8 cellular contexts compared by ENCODE assay signal in genomic region chr2:127067620-127068350, GRCh38. TPM values are rescaled to one million over a fixed set of nuclear protein-coding genes. Genes with fewer than 3 reads are reported as not detected.
A peak's percentile ranks its signal among the peaks of the same experiment; 100 is the strongest.
DNase-seq lines count a peak whose midpoint lies in the region; ATAC-seq and TF ChIP-seq lines count a peak whose summit lies in the region.

No MANE protein-coding gene starts in this region.

- WGBS in mesenchymal stem cell, result 60% methylated on average over 19 of the region's 19 CpGs

- H3K27ac Mint-ChIP-seq in activated CD8-positive, alpha-beta T cell treated with anti-CD3 and anti-CD28 coated beads, Interleukin-2, amount 10 ng/mL, durations not matched to agents 7 days and 5 days, result peak overlapping the region; percentile 11

- H3K23ac ChIP-seq in mesenchymal stem cell (ENCODE audit: low read length in 2 of 2), result no peak overlapping the region

- TF ChIP-seq CTCF in AG10803 (conservative IDR thresholded peaks at IDR 0.05; ENCODE audit: low read length), result peak; percentile 81
- TF ChIP-seq CTCF in dorsolateral prefrontal cortex (IDR thresholded peaks at IDR 0.05 in 54 of 56, conservative IDR thresholded peaks at IDR 0.05 in 2 of 56; ENCODE audit: low read depth in 1 of 56, partially characterized antibody in 56 of 56), result peak; percentile 51 to 89 (median 80)

- H3K79me1 ChIP-seq in mesenchymal stem cell (replicated peaks; ENCODE audit: low read length, poor library complexity, severe bottlenecking), result peaks cover 40% of the 10 kb centered on the region

- no peak overlapping the region for H3K4me2 ChIP-seq in mesenchymal stem cell (ENCODE audit: low read length, poor library complexity, severe bottlenecking)

- H3K4me1 ChIP-seq in mesenchymal stem cell (ENCODE audit: control insufficient read depth, insufficient read depth, low read depth, low read length), result peaks cover 54% of the 10 kb centered on the region

- H2BK15ac ChIP-seq in mesenchymal stem cell (ENCODE audit: low read depth, poor library complexity, severe bottlenecking), result peak overlapping the region; percentile 54

- H3K9me3 Mint-ChIP-seq in activated CD8-positive, alpha-beta T cell treated with anti-CD3 and anti-CD28 coated beads, Interleukin-2, amount 10 ng/mL, durations not matched to agents 7 days and 5 days (ENCODE audit: insufficient read depth), result no peaks in the 10 kb centered on the region

- peaks cover 46 to 76% of the 10 kb centered on the region in 2 experiments for H3K36me3 ChIP-seq in mesenchymal stem cell (ENCODE audit: control insufficient read depth in 1 of 2, insufficient read depth in 2 of 2, low read depth in 1 of 2, low read length in 2 of 2)

- CTCF ChIA-PET in activated CD8-positive, alpha-beta T cell treated with anti-CD3 and anti-CD28 coated beads, Interleukin-2, amount 10 ng/mL, durations not matched to agents 7 days and 5 days (lab: Charles Lee), result interaction anchor here (0.6 to 3.0 kb wide), 17 partner anchors 9 to 437 kb away, joined by 3 to 28 read pairs (median 5); partner anchors contain the start of gene BIN1

- peak; percentile 38 for ATAC-seq in GM18867 (IDR thresholded peaks at IDR 0.05; ENCODE audit: unreplicated experiment)
- peak; percentile 61 for ATAC-seq in activated CD8-positive, alpha-beta T cell treated with anti-CD3 and anti-CD28 coated beads, Interleukin-2, amount 10 ng/mL, durations not matched to agents 7 days and 5 days
- ATAC-seq in GM19023 (IDR thresholded peaks at IDR 0.05; ENCODE audit: unreplicated experiment), result no peak

- peaks cover 40% of the 10 kb centered on the region for H3K36me3 Mint-ChIP-seq in activated CD8-positive, alpha-beta T cell treated with anti-CD3 and anti-CD28 coated beads, Interleukin-2, amount 10 ng/mL, durations not matched to agents 7 days and 5 days (ENCODE audit: low read depth)

- H4K91ac ChIP-seq in mesenchymal stem cell (ENCODE audit: low read length), result peak overlapping the region; percentile 40

- POLR2A ChIA-PET in activated CD8-positive, alpha-beta T cell treated with anti-CD3 and anti-CD28 coated beads, Interleukin-2, amount 10 ng/mL, durations not matched to agents 7 days and 5 days (lab: Charles Lee), result interaction anchor here (1.0 to 1.8 kb wide), 2 partner anchors 14 to 226 kb away, joined by 4 read pairs; partner anchors contain the start of gene ERCC3

- no peak overlapping the region for H4K8ac ChIP-seq in mesenchymal stem cell (ENCODE audit: low read length)

- H3K14ac ChIP-seq in mesenchymal stem cell (ENCODE audit: low read length in 2 of 2), result no peak overlapping the region

- H2AK5ac ChIP-seq in mesenchymal stem cell (ENCODE audit: low read length, severe bottlenecking), result peak overlapping the region; percentile 66

- H3K18ac ChIP-seq in mesenchymal stem cell (ENCODE audit: low read depth in 1 of 2, low read length in 2 of 2), result peak overlapping the region in 1 of 2 experiments; percentile 6

- H3K4me1 Mint-ChIP-seq in activated CD8-positive, alpha-beta T cell treated with anti-CD3 and anti-CD28 coated beads, Interleukin-2, amount 10 ng/mL, durations not matched to agents 7 days and 5 days (ENCODE audit: low read depth), result peaks cover 31% of the 10 kb centered on the region

- peak overlapping the region; percentile 65 to 68 for H2BK12ac ChIP-seq in mesenchymal stem cell (ENCODE audit: low read length in 2 of 2)

- no peaks in the 10 kb centered on the region for H3K27me3 Mint-ChIP-seq in activated CD8-positive, alpha-beta T cell treated with anti-CD3 and anti-CD28 coated beads, Interleukin-2, amount 10 ng/mL, durations not matched to agents 7 days and 5 days (ENCODE audit: low read depth)

- H2BK120ac ChIP-seq in mesenchymal stem cell (ENCODE audit: low read depth, low read length), result peak overlapping the region; percentile 50

- H3K27ac ChIP-seq in dorsolateral prefrontal cortex (peak overlapping the region; percentile 2 to 99 (median 95)), mesenchymal stem cell (ENCODE audit: low read length, poor library complexity, severe bottlenecking) (no peak overlapping the region)

- no peak overlapping the region for H2AFZ ChIP-seq in mesenchymal stem cell (ENCODE audit: low read depth, low read length)

- H3K4ac ChIP-seq in mesenchymal stem cell (ENCODE audit: low read depth in 1 of 2, low read length in 2 of 2), result peak overlapping the region in 1 of 2 experiments; percentile 15

- intact Hi-C loops in dorsolateral prefrontal cortex (cut with DNase I), result loop anchor here (2.0 to 5.0 kb wide), 2 partner anchors 77 to 90 kb away; no protein-coding TSS in a partner anchor

- H3K4me3 ChIP-seq in AG10803 (ENCODE audit: low read length), result no peak overlapping the region
- peak overlapping the region in 23 of 59 donors; percentile 4 to 44 (median 19) for H3K4me3 ChIP-seq in dorsolateral prefrontal cortex
- no peak overlapping the region for H3K4me3 ChIP-seq in mesenchymal stem cell (ENCODE audit: insufficient read depth in 1 of 2, low read depth in 1 of 2, low read length in 2 of 2)

- H3K27me3 ChIP-seq in dorsolateral prefrontal cortex, result no peaks in the 10 kb centered on the region
- H3K27me3 ChIP-seq in mesenchymal stem cell (ENCODE audit: control insufficient read depth in 1 of 2, insufficient read depth in 1 of 2, low read length in 2 of 2), result no peaks in the 10 kb centered on the region

- DNase-seq in AG10803 (ENCODE audit: low read depth) (peak; percentile 47), NCI-H1930 (lab: John Stamatoyannopoulos, UW) (peak; percentile 23 to 24), dorsolateral prefrontal cortex (peak; percentile 58 to 86 (median 82)), mesenchymal stem cell (peak; percentile 62)
- peak; percentile 81 for DNase-seq in activated CD8-positive, alpha-beta T cell treated with anti-CD3 and anti-CD28 coated beads, Interleukin-2, amount 10 ng/mL, durations not matched to agents 7 days and 5 days
- peak; percentile 84 for DNase-seq in stimulated activated CD8-positive, alpha-beta memory T cell treated with anti-CD3 and anti-CD28 coated beads, Interleukin-4, amount 100 ng/mL, for 48 hours

- H3K9me3 ChIP-seq in mesenchymal stem cell (ENCODE audit: control insufficient read depth, low read length), result no peaks in the 10 kb centered on the region

- peak overlapping the region; percentile 86 for H3K9ac ChIP-seq in mesenchymal stem cell (ENCODE audit: low read length)

- no peak overlapping the region for H2BK5ac ChIP-seq in mesenchymal stem cell (ENCODE audit: low read depth, low read length, poor library complexity, severe bottlenecking)

- H3K4me3 Mint-ChIP-seq in activated CD8-positive, alpha-beta T cell treated with anti-CD3 and anti-CD28 coated beads, Interleukin-2, amount 10 ng/mL, durations not matched to agents 7 days and 5 days, result no peak overlapping the region

RNA-seq across cellular contexts. Expression of gene BIN1, which starts 39.2 kb away (rescaled TPM):
- total RNA-seq in activated CD8-positive, alpha-beta T cell treated with anti-CD3 and anti-CD28 coated beads, Interleukin-2, amount 10 ng/mL, durations not matched to agents 7 days and 5 days, result 100 to 1,000 TPM; 125 to 127 TPM
- 100 to 1,000 TPM; 151 to 703 (median 290) TPM for total RNA-seq in dorsolateral prefrontal cortex
- polyA plus RNA-seq in mesenchymal stem cell (2013, experiment 1 of 2), result 61.3 TPM
- polyA plus RNA-seq in mesenchymal stem cell (2013, experiment 2 of 2), result 58.6 TPM

Comparison
In these comparisons a context has a peak if more than half of its experiments do, and no peak if none do; other contexts are left out.
1. DNase-seq: peak in every context shown above with its lines; median percentile 84 in stimulated activated CD8-positive, alpha-beta memory T cell treated with anti-CD3 and anti-CD28 coated beads, Interleukin-4, amount 100 ng/mL, for 48 hours; 82 in dorsolateral prefrontal cortex; 81 in activated CD8-positive, alpha-beta T cell treated with anti-CD3 and anti-CD28 coated beads, Interleukin-2, amount 10 ng/mL, durations not matched to agents 7 days and 5 days; 62 in mesenchymal stem cell; 47 in AG10803; 24 in NCI-H1930.